30 cellular contexts compared by ENCODE assay signal in genomic region chr20:37513764-37514359, GRCh38. TPM values are rescaled to one million over a fixed set of nuclear protein-coding genes. Genes with fewer than 3 reads are reported as not detected.
DNase-seq lines count a peak whose midpoint lies in the region; ATAC-seq, FAIRE-seq and TF ChIP-seq lines count a peak whose summit lies in the region.
"Had no signal": no experiment of that assay in that cellular context is flagged by ENCODE, and none has a peak within 500 bp of the region (broad histone marks: within the 10 kb centered on the region; RNA-seq: fewer than 3 reads in every experiment).

No MANE protein-coding gene starts in this region.

- no peak overlapping the region for H3K4me2 ChIP-seq in HepG2 (ENCODE audit: low read depth, low read length)
- H3K4me2 ChIP-seq: A549 had no signal

- H3K9ac ChIP-seq in HepG2 (ENCODE audit: insufficient read depth, low read depth, low read length), result no peak overlapping the region

- no peak overlapping the region for H2AFZ ChIP-seq in HepG2 (ENCODE audit: low read length)

- H3K4me1 ChIP-seq in HepG2 (ENCODE audit: insufficient read depth, low read length) (peaks cover 22% of the 10 kb centered on the region), sigmoid colon (peaks cover 0 to 49% (median 33%) of the 10 kb centered on the region in 4 donors), A673 (ENCODE audit: insufficient read depth, low read length, poor library complexity, severe bottlenecking) (peaks cover 16% of the 10 kb centered on the region)
- H3K4me1 ChIP-seq: A549, Caco-2 had no signal

- no peak for ATAC-seq in HepG2
- no peak for ATAC-seq in GM18870 (IDR thresholded peaks at IDR 0.05; ENCODE audit: unreplicated experiment)
- ATAC-seq: A549, T-cell had no signal

- peaks cover 20% of the 10 kb centered on the region for H3K79me2 ChIP-seq in HepG2 (ENCODE audit: insufficient read depth, low read length)

- no peaks in the 10 kb centered on the region; the same call in 1 of the 2 replicates for H4K20me1 ChIP-seq in HepG2 (ENCODE audit: insufficient read depth, low read length)

- no peak for TF ChIP-seq EP300 in HepG2 (IDR thresholded peaks at IDR 0.05; ENCODE audit: low read depth in 2 of 2, low read length in 2 of 2)
- TF ChIP-seq EP300 in HepG2 (CRISPR knock-in tag; IDR thresholded peaks at IDR 0.05; ENCODE audit: borderline replicate concordance), result no peak
- no peak for TF ChIP-seq EP300 in sigmoid colon (IDR thresholded peaks at IDR 0.05)

- peak; percentile 17 for DNase-seq in activated effector memory CD4-positive, alpha-beta T cell treated with anti-CD3 and anti-CD28 coated beads, Interleukin-2, amount 50 U/mL, for 16 hours
- no peak for DNase-seq in activated effector memory CD4-positive, alpha-beta T cell treated with Interleukin-2 at 50 U/mL for 16 hours
- DNase-seq in NCI-H2227 (lab: John Stamatoyannopoulos, UW; ENCODE audit: unreplicated experiment) (peak; percentile 58), HepG2 (ENCODE audit: low spot score) (no peak), sigmoid colon (peak; percentile 40), NCI-H2171 treated with DMSO at 0.1 percent for 48 hours (lab: John Stamatoyannopoulos, UW) (no peak), A673 (ENCODE audit: low spot score) (no peak)
- DNase-seq: C1 segment of cervical spinal cord; CD4-positive, alpha-beta memory T cell; DMS79 treated with DMSO at 0.1 percent for 48 hours; GF-D8; IMR-90; KG1; NCI-H1092; NCI-H1436; NCI-H187; NCI-H2107; NCI-H446; NCI-H524 treated with DMSO at 0.1 percent for 48 hours; NCI-H774; RPMI8226; SHP77; T-cell had no signal

- H3K4me3 ChIP-seq in HepG2 (replicated peaks in 1 of 3; ENCODE audit: insufficient read depth in 1 of 3, low read depth in 2 of 3, low read length in 3 of 3) (no peak overlapping the region), sigmoid colon (no peak overlapping the region), A673 (ENCODE audit: low read depth, low read length, poor library complexity, severe bottlenecking) (no peak overlapping the region)
- H3K4me3 ChIP-seq: A549 had no signal

- H3K36me3 ChIP-seq in HepG2 (replicated peaks in 1 of 2; ENCODE audit: control insufficient read depth in 1 of 2, insufficient read depth in 2 of 2, low read length in 2 of 2) (peaks cover 18 to 60% of the 10 kb centered on the region in 2 experiments), sigmoid colon (peaks cover 0 to 63% (median 23%) of the 10 kb centered on the region in 4 donors), A673 (ENCODE audit: insufficient read depth, low read length, poor library complexity, severe bottlenecking) (no peaks in the 10 kb centered on the region)

- TF ChIP-seq POLR2A in HepG2 (IDR thresholded peaks at IDR 0.05; ENCODE audit: insufficient read depth in 1 of 2, low read depth in 2 of 2, low read length in 2 of 2) (no peak), sigmoid colon (IDR thresholded peaks at IDR 0.05) (no peak)

- H3K27me3 ChIP-seq in HepG2 (ENCODE audit: control insufficient read depth in 1 of 2, insufficient read depth in 2 of 2, low read length in 2 of 2) (no peaks in the 10 kb centered on the region), sigmoid colon (no peaks in the 10 kb centered on the region), A673 (replicated peaks; ENCODE audit: insufficient read depth, low read depth, low read length, poor library complexity) (no peaks in the 10 kb centered on the region)

- 99% methylated on average over 4 of the region's 4 CpGs for WGBS in HepG2 (ENCODE audit: low lambda C conversion rate)
- WGBS in sigmoid colon, 2 donors, result 89 to 96% methylated on average over 4 of the region's 4 CpGs

- H3K27ac ChIP-seq in HepG2 (ENCODE audit: extremely low read length, insufficient read depth, low read length), result no peak overlapping the region
- no peak overlapping the region for H3K27ac ChIP-seq in sigmoid colon
- H3K27ac ChIP-seq in A673 (ENCODE audit: low read depth, low read length, poor library complexity, severe bottlenecking), result no peak overlapping the region
- H3K27ac ChIP-seq: A549 had no signal

- TF ChIP-seq CTCF in HepG2 (CRISPR knock-in tag; IDR thresholded peaks at IDR 0.05) (no peak), sigmoid colon (IDR thresholded peaks at IDR 0.05) (no peak), A673 (conservative IDR thresholded peaks at IDR 0.05; ENCODE audit: low read depth, low read length) (no peak)

- FAIRE-seq in HepG2 (lab: Jason Lieb, UNC), result no peak
- FAIRE-seq: A549, GM12891, H54 had no signal

- CTCF ChIA-PET in HepG2 (lab: Yijun Ruan, JAX; ENCODE audit: low intra/inter-chr PET ratio, low total read pairs), result no interaction called here
- CTCF ChIA-PET in A673 (lab: Charles Lee), result interaction anchor here (0.6 kb wide), 1 partner anchor 134 kb away, joined by 7 read pairs; no protein-coding TSS in a partner anchor

- TF ChIP-seq RAD21 in HepG2 (CRISPR knock-in tag; IDR thresholded peaks at IDR 0.05), result no peak

- POLR2A ChIA-PET in HepG2 (lab: Yijun Ruan, JAX), result interaction anchor here (0.6 to 1.0 kb wide), 2 partner anchors 13 to 186 kb away, joined by 3 to 4 read pairs; partner anchors contain the start of gene BLCAP
- POLR2A ChIA-PET in A673 (lab: Charles Lee; ENCODE audit: low non-redundant PET), result no interaction called here

- in situ Hi-C loops in HepG2 (cut with HindIII; ENCODE audit: extremely low pct_ligation_motif_present, low pct_unique_long_range_greater_than_20kb), result no loop called here

- BruUV-seq in HepG2 (replicated peaks; lab: Mats Ljungman, UMichigan) (no TSS peak), A673 (replicated peaks; lab: Mats Ljungman, UMichigan) (no TSS peak)

- intact Hi-C loops in HepG2 (cut with micrococcal nuclease; ENCODE audit: unreplicated experiment), result no loop called here
- intact Hi-C loops in sigmoid colon (cut with DNase I), result no loop called here
- intact Hi-C loops in A673 (cut with micrococcal nuclease; ENCODE audit: unreplicated experiment), result no loop called here

- no peaks in the 10 kb centered on the region for H3K9me3 ChIP-seq in HepG2 (ENCODE audit: low read length)
- H3K9me3 ChIP-seq in sigmoid colon, result no peaks in the 10 kb centered on the region
- no peaks in the 10 kb centered on the region for H3K9me3 ChIP-seq in A673 (ENCODE audit: low read depth, low read length, poor library complexity, severe bottlenecking)
- H3K9me3 ChIP-seq: A549, Caco-2 had no signal

TF ChIP-seq in HepG2, 621 proteins besides CTCF, POLR2A, EP300 and RAD21:
- no peak for TF ChIP-seq ZNF549 (CRISPR knock-in tag; IDR thresholded peaks at IDR 0.05)
- TF ChIP-seq RBM22 (optimal IDR thresholded peaks at IDR 0.05; ENCODE audit: low read length), result peak; percentile 59
TF ChIP-seq in HepG2: peak in this region for 1.

RNA-seq across cellular contexts. Expression of gene NNAT, which starts 7.2 kb away (rescaled TPM):
- total RNA-seq in HepG2 (2016; rRNA removed; fragmentation: Illumina TruSeq; extraction: Trizol) (not detected in 2 replicates), sigmoid colon (100 to 1,000 TPM in 2 of 4 donors, 10 to 100 TPM in 2; 82.8 to 125 (median 97.2) TPM), A673 (2021) (not detected in 2 replicates)
- total RNA-seq in HepG2 (2016; cell fraction: cytosol; rRNA removed; fragmentation: Illumina TruSeq; extraction: Trizol; ENCODE audit: low read depth), result not detected in 2 replicates
- total RNA-seq in HepG2 (2016; cell fraction: insoluble cytoplasmic fraction; rRNA removed; fragmentation: Illumina TruSeq; extraction: Trizol), result not detected in 2 replicates
- not detected in 2 replicates for total RNA-seq in HepG2 (2016; cell fraction: membrane; rRNA removed; fragmentation: Illumina TruSeq; extraction: Trizol)
- not detected in 2 replicates for total RNA-seq in HepG2 (2016; cell fraction: nucleus; rRNA removed; fragmentation: Illumina TruSeq; extraction: Trizol)
- polyA plus RNA-seq in HepG2 (2011; rRNA removed) (not detected in 2 replicates), sigmoid colon (10 to 100 TPM in 1 of 3 donors, 1 to 10 TPM in 1, not detected in 1; 7.8 to 20.8 TPM)
- polyA plus RNA-seq in HepG2 (2011; cell fraction: cytosol; rRNA removed), result not detected in 2 replicates
- polyA plus RNA-seq in HepG2 (2011; cell fraction: nucleus; rRNA removed), result not detected in 2 replicates
- polyA plus RNA-seq in HepG2 (2012), result 1.4 and 1.6 TPM in 2 replicates
- not detected in 2 replicates for polyA plus RNA-seq in HepG2 (2016; cell fraction: cytosol; fragmentation: Illumina TruSeq; extraction: Trizol; ENCODE audit: low read depth)
- not detected in 2 replicates for polyA plus RNA-seq in HepG2 (2016; cell fraction: insoluble cytoplasmic fraction; fragmentation: Illumina TruSeq; extraction: Trizol; ENCODE audit: low read depth)
- polyA plus RNA-seq in HepG2 (2016; cell fraction: membrane; fragmentation: Illumina TruSeq; extraction: Trizol; ENCODE audit: low read depth), result not detected in 2 replicates
- not detected in 2 replicates for polyA plus RNA-seq in HepG2 (2016; cell fraction: nucleus; fragmentation: Illumina TruSeq; extraction: Trizol; ENCODE audit: insufficient read depth, low read depth)
- not detected in 2 replicates for polyA minus RNA-seq in HepG2 (2011; rRNA and poly(A)+ RNA removed; ENCODE audit: low replicate concordance)
- not detected in 2 replicates for polyA minus RNA-seq in HepG2 (2011; cell fraction: cytosol; rRNA and poly(A)+ RNA removed)
- polyA minus RNA-seq in HepG2 (2011; cell fraction: nucleus; rRNA and poly(A)+ RNA removed), result not detected in 2 replicates
- total RNA-seq: Caco-2; CD4-positive, alpha-beta memory T cell; SK-MEL-5; T-helper 2 cell treated with Interferon-gamma antibody and Interleukin-4, amounts not matched to agents 100 ng/mL and 5 ng/mL, for 36 hours had no signal
- polyA plus RNA-seq: A549; CD4-positive, alpha-beta memory T cell had no signal

RNA-seq across cellular contexts. Expression of gene BLCAP, which starts 13.8 kb away (rescaled TPM):
- total RNA-seq in HepG2 (2016; rRNA removed; fragmentation: Illumina TruSeq; extraction: Trizol) (34.9 and 52.4 TPM in 2 replicates), sigmoid colon (10 to 100 TPM; 53.1 to 68.1 (median 57.1) TPM), A673 (2021) (33.0 and 39.9 TPM in 2 replicates)
- total RNA-seq in HepG2 (2016; cell fraction: cytosol; rRNA removed; fragmentation: Illumina TruSeq; extraction: Trizol; ENCODE audit: low read depth), result 17.2 and 22.5 TPM in 2 replicates
- 38.0 and 49.3 TPM in 2 replicates for total RNA-seq in HepG2 (2016; cell fraction: insoluble cytoplasmic fraction; rRNA removed; fragmentation: Illumina TruSeq; extraction: Trizol)
- 51.0 and 56.2 TPM in 2 replicates for total RNA-seq in HepG2 (2016; cell fraction: membrane; rRNA removed; fragmentation: Illumina TruSeq; extraction: Trizol)
- 51.2 and 62.7 TPM in 2 replicates for total RNA-seq in HepG2 (2016; cell fraction: nucleus; rRNA removed; fragmentation: Illumina TruSeq; extraction: Trizol)
- polyA plus RNA-seq in HepG2 (2011; rRNA removed) (86.8 and 87.3 TPM in 2 replicates), sigmoid colon (10 to 100 TPM; 40.2 to 68.7 (median 56.5) TPM)
- 70.1 and 103 TPM in 2 replicates for polyA plus RNA-seq in HepG2 (2011; cell fraction: cytosol; rRNA removed)
- 88.0 and 105 TPM in 2 replicates for polyA plus RNA-seq in HepG2 (2011; cell fraction: nucleus; rRNA removed)
- 48.1 and 53.7 TPM in 2 replicates for polyA plus RNA-seq in HepG2 (2012)
- polyA plus RNA-seq in HepG2 (2016; cell fraction: cytosol; fragmentation: Illumina TruSeq; extraction: Trizol; ENCODE audit: low read depth), result 20.3 and 24.7 TPM in 2 replicates
- 48.7 and 55.1 TPM in 2 replicates for polyA plus RNA-seq in HepG2 (2016; cell fraction: insoluble cytoplasmic fraction; fragmentation: Illumina TruSeq; extraction: Trizol; ENCODE audit: low read depth)
- 52.2 and 55.0 TPM in 2 replicates for polyA plus RNA-seq in HepG2 (2016; cell fraction: membrane; fragmentation: Illumina TruSeq; extraction: Trizol; ENCODE audit: low read depth)
- polyA plus RNA-seq in HepG2 (2016; cell fraction: nucleus; fragmentation: Illumina TruSeq; extraction: Trizol; ENCODE audit: insufficient read depth, low read depth), result 97.6 and 101 TPM in 2 replicates
- polyA minus RNA-seq in HepG2 (2011; rRNA and poly(A)+ RNA removed; ENCODE audit: low replicate concordance), result 129 and 137 TPM in 2 replicates
- polyA minus RNA-seq in HepG2 (2011; cell fraction: cytosol; rRNA and poly(A)+ RNA removed), result 28.5 and 36.9 TPM in 2 replicates
- polyA minus RNA-seq in HepG2 (2011; cell fraction: nucleus; rRNA and poly(A)+ RNA removed), result 87.7 and 95.1 TPM in 2 replicates

Comparison
In these comparisons a context has a peak if more than half of its experiments do, and no peak if none do; other contexts are left out.
1. DNase-seq: peak in activated effector memory CD4-positive, alpha-beta T cell treated with anti-CD3 and anti-CD28 coated beads, Interleukin-2, amount 50 U/mL, for 16 hours (single experiment), NCI-H2227 (single experiment) and sigmoid colon (single experiment); none in activated effector memory CD4-positive, alpha-beta T cell treated with Interleukin-2 at 50 U/mL for 16 hours (single experiment), HepG2 (single experiment), NCI-H2171 treated with DMSO at 0.1 percent for 48 hours (single experiment) and A673 (single experiment).
2. RNA of gene NNAT, which starts 7.2 kb away (total RNA-seq): 82.8 to 125 TPM in sigmoid colon; not detected in HepG2 and not detected in A673; every median in the first group is over 10 times any median in the second.